Comparison of ENCODE assay signal across 9 cellular contexts in the genomic region with DNA sequence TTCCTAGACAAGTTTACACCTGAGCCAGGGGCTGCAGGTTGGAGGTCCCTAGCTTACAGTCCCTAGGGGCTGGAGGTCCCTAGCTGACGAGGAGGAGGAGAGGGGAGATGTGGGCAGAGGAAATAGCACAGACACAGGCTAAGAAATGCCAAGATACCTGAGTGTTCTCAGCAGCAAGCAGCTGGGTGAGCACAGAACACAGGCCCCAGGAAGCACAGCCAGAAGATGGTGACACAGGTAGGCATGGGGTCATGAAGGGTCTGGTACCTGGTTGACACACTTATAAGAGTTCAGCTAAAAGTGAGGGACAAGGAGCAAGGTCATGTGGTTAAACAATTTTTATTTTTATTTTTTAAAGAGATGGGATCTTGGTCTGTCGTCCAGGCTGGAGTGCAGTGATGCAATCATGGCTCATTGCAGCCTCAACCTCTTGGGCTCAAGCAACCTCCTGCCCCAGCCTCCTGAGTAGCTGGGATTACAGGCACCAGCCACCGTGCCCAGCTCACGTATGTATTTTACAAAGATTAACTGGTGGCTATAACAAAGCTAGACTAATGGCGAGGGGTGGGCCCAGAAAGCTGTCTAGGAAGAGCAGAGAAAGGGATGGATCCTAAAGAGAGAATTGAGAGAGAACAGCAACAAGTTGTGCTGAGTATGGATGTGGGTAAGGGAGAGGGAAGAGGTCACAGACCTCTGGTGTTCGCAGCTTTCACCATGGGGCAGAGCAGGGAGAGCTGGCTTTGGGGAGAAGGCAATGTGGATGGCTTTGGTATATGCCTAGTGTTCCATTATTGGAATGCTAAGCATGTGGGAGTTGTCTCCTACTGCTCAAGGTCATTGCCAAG.
DNase-seq lines count a peak whose midpoint lies in the region; ATAC-seq and TF ChIP-seq lines count a peak whose summit lies in the region.
"Had no signal": no experiment of that assay in that cellular context is flagged by ENCODE, and none has a peak within 500 bp of the region (broad histone marks: within the 10 kb centered on the region; RNA-seq: fewer than 3 reads in every experiment).

No MANE protein-coding gene starts in this region.

- intact Hi-C loops in MCF 10A (cut with micrococcal nuclease) (no loop called here), mammary epithelial cell (cut with micrococcal nuclease) (no loop called here), left ventricle myocardium inferior (cut with micrococcal nuclease) (no loop called here)

- H3K4me3 ChIP-seq in mammary epithelial cell (replicated peaks in 1 of 3; ENCODE audit: insufficient read depth in 1 of 3, low read depth in 2 of 3, low read length in 3 of 3) (no peak overlapping the region), left ventricle myocardium inferior (no peak overlapping the region), tibial nerve (no peak overlapping the region)

- H3K27ac Mint-ChIP-seq in MCF 10A (ENCODE audit: low read depth, unreplicated experiment) (peak overlapping the region; percentile 89), T-helper 17 cell (peak overlapping the region; percentile 97)

- 100% methylated on average over 3 of the region's 6 CpGs for WGBS in mammary epithelial cell (ENCODE audit: low coverage, missing lambda C conversion rate)
- WGBS in tibial nerve, 2 donors = 83 to 85% methylated on average over 6 of the region's 6 CpGs

- TF ChIP-seq CTCF in MCF 10A (IDR thresholded peaks at IDR 0.05; ENCODE audit: unreplicated experiment) = no peak
- TF ChIP-seq CTCF in mammary epithelial cell (conservative IDR thresholded peaks at IDR 0.05 in 1 of 2, IDR thresholded peaks at IDR 0.05 in 1 of 2; ENCODE audit: extremely low read depth in 1 of 2, insufficient read depth in 1 of 2, low read depth in 1 of 2, low read length in 2 of 2) = no peak
- TF ChIP-seq CTCF in left ventricle myocardium inferior (IDR thresholded peaks at IDR 0.05; ENCODE audit: borderline replicate concordance) = no peak
- TF ChIP-seq CTCF in tibial nerve (IDR thresholded peaks at IDR 0.05) = no peak

- H3K9ac ChIP-seq in mammary epithelial cell (ENCODE audit: insufficient read depth, low read length) = no peak overlapping the region

- H3K4me1 Mint-ChIP-seq in MCF 10A (ENCODE audit: insufficient read depth, unreplicated experiment) (peaks cover 41% of the 10 kb centered on the region), T-helper 17 cell (peaks cover 48% of the 10 kb centered on the region)

- dilution Hi-C loops in mammary epithelial cell (cut with HindIII; ENCODE audit: low sequenced_read_pairs) = no loop called here

- no TSS peak for BruUV-seq in MCF 10A (replicated peaks; lab: Mats Ljungman, UMichigan)
- BruUV-seq in mammary epithelial cell (replicated peaks; lab: Mats Ljungman, UMichigan) = no TSS peak

- H3K27me3 ChIP-seq in mammary epithelial cell (ENCODE audit: insufficient read depth, low read length) (no peaks in the 10 kb centered on the region), left ventricle myocardium inferior (ENCODE audit: low read depth) (no peaks in the 10 kb centered on the region), tibial nerve (no peaks in the 10 kb centered on the region)

- peaks cover 45% of the 10 kb centered on the region for H3K79me2 ChIP-seq in mammary epithelial cell (ENCODE audit: insufficient read depth, low read length)

- in situ Hi-C loops in mammary epithelial cell (cut with MboI; ENCODE audit: low sequenced_read_pairs in 2 of 2) = no loop called here

- CTCF ChIA-PET in MCF 10A (lab: Yijun Ruan, JAX) = interaction anchor here (0.5 to 4.1 kb wide), 30 partner anchors 8 to 429 kb away, joined by 3 to 89 read pairs (median 6); no protein-coding TSS in a partner anchor
- CTCF ChIA-PET in mammary epithelial cell (lab: Charles Lee; ENCODE audit: low non-redundant PET) = no interaction called here

- H3K4me1 ChIP-seq in mammary epithelial cell (ENCODE audit: insufficient read depth, low read length) (no peaks in the 10 kb centered on the region), left ventricle myocardium inferior (peaks cover 37% of the 10 kb centered on the region), tibial nerve (peaks cover 0 to 57% (median 31%) of the 10 kb centered on the region in 4 donors)

- H4K20me1 ChIP-seq in mammary epithelial cell (ENCODE audit: insufficient read depth, low read length) = no peaks in the 10 kb centered on the region

- no peak overlapping the region for H3K4me2 ChIP-seq in mammary epithelial cell (ENCODE audit: insufficient read depth, low read depth, low read length)

- no peaks in the 10 kb centered on the region for H3K9me3 Mint-ChIP-seq in MCF 10A (ENCODE audit: unreplicated experiment)

- no peak overlapping the region for H2AFZ ChIP-seq in mammary epithelial cell (ENCODE audit: low read depth, low read length)

- H3K9me3 ChIP-seq in mammary epithelial cell (replicated peaks; ENCODE audit: insufficient read depth, low read length) (no peaks in the 10 kb centered on the region), T-helper 17 cell (ENCODE audit: control insufficient read depth, low read length, poor library complexity, severe bottlenecking) (no peaks in the 10 kb centered on the region), left ventricle myocardium inferior (replicated peaks) (no peaks in the 10 kb centered on the region), tibial nerve (no peaks in the 10 kb centered on the region)

- no peak overlapping the region for H3K27ac ChIP-seq in mammary epithelial cell (ENCODE audit: insufficient read depth, low read depth, low read length)
- peak overlapping the region; percentile 34 for H3K27ac ChIP-seq in left ventricle myocardium inferior (replicated peaks)
- peak overlapping the region in 3 of 4 donors; percentile 15 to 94 (median 66) for H3K27ac ChIP-seq in tibial nerve
- H3K27ac ChIP-seq: C4-2B had no signal

- no peak for TF ChIP-seq POLR2A in tibial nerve (IDR thresholded peaks at IDR 0.05)

- peaks cover 45% of the 10 kb centered on the region for H3K36me3 ChIP-seq in mammary epithelial cell (ENCODE audit: insufficient read depth, low read length)
- peaks cover 79% of the 10 kb centered on the region for H3K36me3 ChIP-seq in left ventricle myocardium inferior
- H3K36me3 ChIP-seq in tibial nerve = peaks cover 0 to 73% (median 5%) of the 10 kb centered on the region in 3 donors

- no peak for TF ChIP-seq EP300 in tibial nerve (IDR thresholded peaks at IDR 0.05)

- DNase-seq in MCF 10A (ENCODE audit: unreplicated experiment) (no peak), mammary epithelial cell (no peak), T-helper 17 cell (no peak), left ventricle myocardium inferior (no peak), tibial nerve (ENCODE audit: low spot score in 2 of 2) (no peak), SW480 (ENCODE audit: low spot score) (no peak)

- H3K36me3 Mint-ChIP-seq in MCF 10A (ENCODE audit: insufficient read depth, unreplicated experiment) (peaks cover 91% of the 10 kb centered on the region), T-helper 17 cell (ENCODE audit: low read depth) (peaks cover 23% of the 10 kb centered on the region)

- POLR2A ChIA-PET in MCF 10A (lab: Yijun Ruan, JAX) = interaction anchor here (0.6 to 3.4 kb wide), 17 partner anchors 12 to 669 kb away, joined by 3 to 23 read pairs (median 4); partner anchors contain the start of gene TMEM209

- H3K4me3 Mint-ChIP-seq in MCF 10A (ENCODE audit: unreplicated experiment) = no peak overlapping the region
- peak overlapping the region; percentile 86 for H3K4me3 Mint-ChIP-seq in T-helper 17 cell

- ATAC-seq in T-helper 17 cell = no peak
- ATAC-seq in HG02678 (IDR thresholded peaks at IDR 0.05; ENCODE audit: unreplicated experiment) = no peak
- ATAC-seq in HG02840 (IDR thresholded peaks at IDR 0.05; ENCODE audit: low FRiP score, unreplicated experiment) = no peak

- H3K27me3 Mint-ChIP-seq in MCF 10A (ENCODE audit: insufficient read depth, unreplicated experiment) (no peaks in the 10 kb centered on the region), T-helper 17 cell (no peaks in the 10 kb centered on the region)
